Comparison of ENCODE assay signal across 16 cellular contexts in the genomic region with DNA sequence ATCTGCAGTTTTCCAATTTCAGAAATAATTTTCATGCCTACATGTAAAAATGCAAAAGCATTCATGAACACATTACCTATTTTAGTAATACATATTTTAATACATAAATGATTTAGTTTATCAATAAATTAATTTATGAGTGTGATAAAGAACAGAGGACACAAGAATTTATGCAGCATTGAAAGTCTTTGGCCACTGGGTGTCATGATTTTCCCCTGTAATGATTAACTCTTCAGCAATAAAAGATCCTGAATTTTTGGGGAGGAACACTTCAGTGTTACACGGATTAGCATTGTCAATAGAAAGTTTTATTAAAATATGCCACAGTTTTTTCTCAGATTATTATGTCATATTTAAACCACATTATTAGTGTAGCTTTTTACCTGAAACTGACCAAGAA. TPM values are rescaled to one million over a fixed set of nuclear protein-coding genes. Genes with fewer than 3 reads are reported as not detected.
DNase-seq lines count a peak whose midpoint lies in the region; ATAC-seq, FAIRE-seq and TF ChIP-seq lines count a peak whose summit lies in the region.
"Had no signal": no experiment of that assay in that cellular context is flagged by ENCODE, and none has a peak within 500 bp of the region (broad histone marks: within the 10 kb centered on the region; RNA-seq: fewer than 3 reads in every experiment).

No MANE protein-coding gene starts in this region.

- FAIRE-seq in TTC549 (lab: Jason Lieb, UNC) (peak; percentile 82), kidney (lab: Jason Lieb, UNC) (peak; percentile 97), urothelium cell line (lab: Jason Lieb, UNC) (no peak)

- H3K36me3 ChIP-seq in kidney (ENCODE audit: control insufficient read depth in 1 of 2, insufficient read depth in 2 of 2, low read length in 2 of 2): no peaks in the 10 kb centered on the region
- H3K36me3 ChIP-seq: suprapubic skin, WERI-Rb-1 had no signal

- intact Hi-C loops in kidney (cut with DNase I): no loop called here

- no peak overlapping the region for H3K27ac ChIP-seq in kidney (ENCODE audit: low read depth in 2 of 2, low read length in 2 of 2)
- H3K27ac ChIP-seq: suprapubic skin, WERI-Rb-1 had no signal

- H3K9me3 ChIP-seq in kidney (ENCODE audit: control insufficient read depth in 1 of 2, low read length in 2 of 2): no peaks in the 10 kb centered on the region
- H3K9me3 ChIP-seq: suprapubic skin had no signal

- DNase-seq in 8988T: peak; percentile 26
- DNase-seq in ELR (ENCODE audit: low read depth): peak; percentile 22
- no peak for DNase-seq in kidney
- no peak for DNase-seq in urothelium cell line (ENCODE audit: low spot score)
- no peak for DNase-seq in NCI-H187 (lab: John Stamatoyannopoulos, UW)
- no peak for DNase-seq in NCI-H1930 (lab: John Stamatoyannopoulos, UW)
- DNase-seq: activated CD8-positive, alpha-beta memory T cell treated with anti-CD3 and anti-CD28 coated beads, Interleukin-2, amount 10 ng/mL, durations not matched to agents 7 days and 5 days; activated naive CD4-positive, alpha-beta T cell treated with anti-CD3 and anti-CD28 coated beads for 36 hours; CD8-positive, alpha-beta T cell; immature natural killer cell; NCI-H226; SIG-M5; WERI-Rb-1 had no signal

- no peak overlapping the region for H3K9ac ChIP-seq in kidney (ENCODE audit: low read length in 2 of 2)

- ATAC-seq in GM18858 (IDR thresholded peaks at IDR 0.05; ENCODE audit: unreplicated experiment): no peak
- ATAC-seq: activated CD8-positive, alpha-beta memory T cell treated with anti-CD3 and anti-CD28 coated beads, Interleukin-2, amount 10 ng/mL, durations not matched to agents 7 days and 5 days; CD8-positive, alpha-beta T cell had no signal

- H3K4me1 ChIP-seq in kidney (ENCODE audit: control insufficient read depth in 1 of 2, insufficient read depth in 1 of 2, low read depth in 1 of 2, low read length in 2 of 2): no peaks in the 10 kb centered on the region
- H3K4me1 ChIP-seq: suprapubic skin had no signal

- H3K4me3 ChIP-seq in kidney (ENCODE audit: low read length in 2 of 2): no peak overlapping the region
- H3K4me3 ChIP-seq: suprapubic skin had no signal

- TF ChIP-seq CTCF in kidney (IDR thresholded peaks at IDR 0.05; ENCODE audit: borderline replicate concordance, extremely low read depth, insufficient read depth): no peak

RNA-seq across cellular contexts. Expression of gene VCX2, which starts 8.6 kb away (rescaled TPM):
- total RNA-seq in kidney: not detected
- not detected for polyA plus RNA-seq in kidney (ENCODE audit: insufficient read depth, low read depth, low replicate concordance)
- total RNA-seq: activated CD8-positive, alpha-beta memory T cell treated with anti-CD3 and anti-CD28 coated beads, Interleukin-2, amount 10 ng/mL, durations not matched to agents 7 days and 5 days; activated naive CD4-positive, alpha-beta T cell treated with anti-CD3 and anti-CD28 coated beads for 36 hours; CD8-positive, alpha-beta T cell; suprapubic skin had no signal
- polyA plus RNA-seq: immature natural killer cell had no signal

Comparison
In these comparisons a context has a peak if more than half of its experiments do, and no peak if none do; other contexts are left out.
1. DNase-seq: peak in 8988T (single experiment) and ELR (single experiment); none in kidney (single experiment), urothelium cell line (single experiment), NCI-H187 (0 of 2) and NCI-H1930 (0 of 2).